In genomic region chr1:241130881-241131280, GRCh38 we compare ENCODE assay signal across 28 cellular contexts.
"Had no signal": no experiment of that assay in that cellular context is flagged by ENCODE, and none has a peak within 500 bp of the region (broad histone marks: within the 10 kb centered on the region; RNA-seq: fewer than 3 reads in every experiment).

No MANE protein-coding gene starts in this region.

- H3K4me3 Mint-ChIP-seq: memory B cell; naive thymus-derived CD4-positive, alpha-beta T cell; nephron progenitor cell; neural progenitor cell; stimulated activated memory B cell treated with anti-CD40 and anti-IgM and Interleukin-4, amounts not matched to agents 10 μg/mL and 1 μg/mL and 100 μg/mL, for 72 hours; stimulated activated naive CD8-positive, alpha-beta T cell treated with anti-CD3 and anti-CD28 coated beads, Interleukin-15, amount 100 ng/mL, for 72 hours; type B pancreatic cell had no signal

- H3K4me2 ChIP-seq: neural progenitor cell, smooth muscle cell had no signal

- DNase-seq: hippocampal formation; islet precursor cell; left ventricle myocardium inferior; midbrain; mucosa of descending colon; naive thymus-derived CD4-positive, alpha-beta T cell; nephron progenitor cell; occipital lobe; ovary; right lobe of liver; stimulated activated CD4-positive, alpha-beta T cell treated with anti-CD3 and anti-CD28 coated beads, Interleukin-1b, Interleukin-23, amount 100 ng/mL, for 48 hours; stimulated activated CD4-positive, alpha-beta T cell treated with anti-CD3 and anti-CD28 coated beads, Interleukin-2, amount 100 ng/mL, for 48 hours; stimulated activated CD4-positive, alpha-beta T cell treated with anti-CD3 and anti-CD28 coated beads, Interleukin-4, amount 100 ng/mL, for 4 hours; stimulated activated CD8-positive, alpha-beta memory T cell treated with anti-CD3 and anti-CD28 coated beads, Interleukin-4, amount 100 ng/mL, for 48 hours; stimulated activated naive CD4-positive, alpha-beta T cell treated with Interleukin-2 at 50 U/mL for 16 hours; stimulated activated naive CD8-positive, alpha-beta T cell treated with anti-CD3 and anti-CD28 coated beads, Interleukin-15, amount 100 ng/mL, for 72 hours; substantia nigra; uterus had no signal

- H3K27ac ChIP-seq: left ventricle myocardium inferior, neural progenitor cell, neutrophil, ovary, right atrium auricular region, right lobe of liver, tibial nerve, uterus had no signal

- H3K9ac ChIP-seq: neural progenitor cell had no signal

- H3K36me3 ChIP-seq: left ventricle myocardium inferior, neural progenitor cell, neutrophil, ovary, right atrium auricular region, right lobe of liver, tibial nerve, uterus had no signal

- H2AFZ ChIP-seq: neural progenitor cell had no signal

- H3K27ac Mint-ChIP-seq: memory B cell; naive thymus-derived CD4-positive, alpha-beta T cell; nephron progenitor cell; neural progenitor cell; progenitor cell of endocrine pancreas; stimulated activated memory B cell treated with anti-CD40 and anti-IgM and Interleukin-4, amounts not matched to agents 10 μg/mL and 1 μg/mL and 100 μg/mL, for 72 hours; stimulated activated naive CD8-positive, alpha-beta T cell treated with anti-CD3 and anti-CD28 coated beads, Interleukin-15, amount 100 ng/mL, for 72 hours; type B pancreatic cell had no signal

- H3K9me3 Mint-ChIP-seq: nephron progenitor cell, neural progenitor cell, type B pancreatic cell had no signal

- H3K27me3 ChIP-seq: neural progenitor cell, neutrophil, ovary, right atrium auricular region, right lobe of liver, tibial nerve, uterus had no signal

- H3K9me3 ChIP-seq: mucosa of descending colon, neutrophil, ovary, right atrium auricular region, right lobe of liver, tibial nerve, uterus had no signal

- H3K36me3 Mint-ChIP-seq: naive thymus-derived CD4-positive, alpha-beta T cell; neural progenitor cell; stimulated activated memory B cell treated with anti-CD40 and anti-IgM and Interleukin-4, amounts not matched to agents 10 μg/mL and 1 μg/mL and 100 μg/mL, for 72 hours; type B pancreatic cell had no signal

- H3K4me1 ChIP-seq: left ventricle myocardium inferior, neural progenitor cell, right atrium auricular region, right lobe of liver, tibial nerve, uterus had no signal

- H3K4me3 ChIP-seq: left ventricle myocardium inferior, lung, mucosa of descending colon, neural progenitor cell, ovary, right atrium auricular region, right lobe of liver, smooth muscle cell, tibial nerve, uterus had no signal

- H3K27me3 Mint-ChIP-seq: memory B cell; naive thymus-derived CD4-positive, alpha-beta T cell; progenitor cell of endocrine pancreas; stimulated activated memory B cell treated with anti-CD40 and anti-IgM and Interleukin-4, amounts not matched to agents 10 μg/mL and 1 μg/mL and 100 μg/mL, for 72 hours; stimulated activated naive CD8-positive, alpha-beta T cell treated with anti-CD3 and anti-CD28 coated beads, Interleukin-15, amount 100 ng/mL, for 72 hours had no signal

- ATAC-seq: mucosa of descending colon; naive thymus-derived CD4-positive, alpha-beta T cell; right lobe of liver; stimulated activated memory B cell treated with anti-CD40 and anti-IgM and Interleukin-4, amounts not matched to agents 10 μg/mL and 1 μg/mL and 100 μg/mL, for 72 hours; stimulated activated naive CD8-positive, alpha-beta T cell treated with anti-CD3 and anti-CD28 coated beads, Interleukin-15, amount 100 ng/mL, for 72 hours had no signal

- H3K4me1 Mint-ChIP-seq: memory B cell; naive thymus-derived CD4-positive, alpha-beta T cell; nephron progenitor cell; neural progenitor cell; stimulated activated memory B cell treated with anti-CD40 and anti-IgM and Interleukin-4, amounts not matched to agents 10 μg/mL and 1 μg/mL and 100 μg/mL, for 72 hours; stimulated activated naive CD8-positive, alpha-beta T cell treated with anti-CD3 and anti-CD28 coated beads, Interleukin-15, amount 100 ng/mL, for 72 hours had no signal
